Comparison of ENCODE assay signal across 11 cellular contexts in genomic region chr12:67747869-67748760, GRCh38.
DNase-seq lines count a peak whose midpoint lies in the region; ATAC-seq, FAIRE-seq and TF ChIP-seq lines count a peak whose summit lies in the region.
"Had no signal": no experiment of that assay in that cellular context is flagged by ENCODE, and none has a peak within 500 bp of the region (broad histone marks: within the 10 kb centered on the region; RNA-seq: fewer than 3 reads in every experiment).

No MANE protein-coding gene starts in this region.

- no peak overlapping the region for H3K23ac ChIP-seq in trophoblast cell (ENCODE audit: low read length)

- H2AK5ac ChIP-seq in trophoblast cell (ENCODE audit: low read length): no peak overlapping the region

- no CpG with 5 or more reads among the region's 2 CpGs for WGBS in trophoblast cell (ENCODE audit: extremely low coverage, insufficient coverage, insufficient read length)

- no peak overlapping the region for H3K4me2 ChIP-seq in trophoblast cell (ENCODE audit: low read length)

- no peak overlapping the region for H3K4ac ChIP-seq in trophoblast cell (ENCODE audit: low read depth, low read length)

- TF ChIP-seq CTCF in astrocyte of the spinal cord (IDR thresholded peaks at IDR 0.05; ENCODE audit: low read depth, low read length): no peak

- in situ Hi-C loops in astrocyte of the spinal cord (cut with HindIII; ENCODE audit: low sequenced_read_pairs): no loop called here

- no peak overlapping the region for H3K4me3 ChIP-seq in astrocyte of the spinal cord (ENCODE audit: low read depth, low read length)
- H3K4me3 ChIP-seq in trophoblast cell (ENCODE audit: low read depth, low read length): no peak overlapping the region
- H3K4me3 ChIP-seq: uterus had no signal

- no peak overlapping the region for H4K12ac ChIP-seq in trophoblast cell (ENCODE audit: low read depth, low read length)

- no peak overlapping the region for H2AFZ ChIP-seq in trophoblast cell (ENCODE audit: insufficient read depth, low read length, poor library complexity)

- H3K18ac ChIP-seq in trophoblast cell (ENCODE audit: low read length): no peak overlapping the region

- no peaks in the 10 kb centered on the region for H3K79me2 ChIP-seq in trophoblast cell (ENCODE audit: control insufficient read depth, insufficient read depth, low read length, poor library complexity)

- no peaks in the 10 kb centered on the region for H3K4me1 ChIP-seq in trophoblast cell (ENCODE audit: control insufficient read depth in 1 of 2, insufficient read depth in 2 of 2, low read length in 2 of 2)
- H3K4me1 ChIP-seq: uterus had no signal

- H3K14ac ChIP-seq in trophoblast cell (ENCODE audit: low read length): no peak overlapping the region

- no peaks in the 10 kb centered on the region for H3K36me3 ChIP-seq in trophoblast cell (ENCODE audit: control insufficient read depth in 1 of 2, insufficient read depth in 2 of 2, low read length in 2 of 2)
- H3K36me3 ChIP-seq: uterus had no signal

- H4K91ac ChIP-seq in trophoblast cell (ENCODE audit: low read depth, low read length): no peak overlapping the region

- H3K9ac ChIP-seq in trophoblast cell (ENCODE audit: low read length): no peak overlapping the region

- no peak overlapping the region for H4K8ac ChIP-seq in trophoblast cell (ENCODE audit: low read depth, low read length)

- no peaks in the 10 kb centered on the region for H3K9me3 ChIP-seq in trophoblast cell (ENCODE audit: insufficient read depth, low read depth, low read length)
- H3K9me3 ChIP-seq: uterus had no signal

- ATAC-seq in GM21528 (IDR thresholded peaks at IDR 0.05; ENCODE audit: low FRiP score, unreplicated experiment): no peak
- ATAC-seq: activated T-cell treated with anti-CD3 and anti-CD28 coated beads, Interleukin-2, amount 50 U/mL, for 4 hours had no signal

- no peaks in the 10 kb centered on the region for H3K27me3 ChIP-seq in trophoblast cell (ENCODE audit: insufficient read depth, low read length)
- H3K27me3 ChIP-seq: uterus had no signal

- H3K27ac ChIP-seq in trophoblast cell (ENCODE audit: low read depth, low read length): no peak overlapping the region
- H3K27ac ChIP-seq: uterus had no signal

- H3K79me1 ChIP-seq in trophoblast cell (ENCODE audit: low read length): peaks cover 2% of the 10 kb centered on the region

- DNase-seq in A172 (ENCODE audit: low spot score): peak; percentile 77
- peak; percentile 96 for DNase-seq in HT-29 (ENCODE audit: low spot score)
- peak; percentile 61 for DNase-seq in astrocyte of the spinal cord (ENCODE audit: low read depth, low spot score)
- DNase-seq in iris pigment epithelial cell (ENCODE audit: low read depth): peak; percentile 63
- DNase-seq in GM12891 (ENCODE audit: insufficient read length, low spot score): no peak
- no peak for DNase-seq in trophoblast cell
- no peak for DNase-seq in medulla oblongata (ENCODE audit: extremely low spot score)
- DNase-seq: activated T-cell treated with anti-CD3 and anti-CD28 coated beads, Interleukin-2, amount 50 U/mL, for 4 hours; NK-92 treated with Interleukin-12 subunit alpha and Interleukin-12 subunit beta, amount 100 ng/mL, for 24 hours; uterus had no signal

- no peak for FAIRE-seq in GM12891 (lab: Jason Lieb, UNC)

- no peak overlapping the region for H2BK120ac ChIP-seq in trophoblast cell (ENCODE audit: insufficient read depth, low read length, poor library complexity)

- H2BK12ac ChIP-seq in trophoblast cell (ENCODE audit: low read length): no peak overlapping the region

- no peak overlapping the region for H2BK5ac ChIP-seq in trophoblast cell (ENCODE audit: low read depth, low read length, poor library complexity)

- no peak for TF ChIP-seq POLR2A in GM12891 (IDR thresholded peaks at IDR 0.05; ENCODE audit: low read depth, low read length)

TF ChIP-seq in GM12891, 5 proteins besides CTCF, POLR2A, EP300 and RAD21:
- no peak for TF ChIP-seq POLR2AphosphoS5 (IDR thresholded peaks at IDR 0.05; ENCODE audit: low read depth, low read length)
- TF ChIP-seq PAX5 (IDR thresholded peaks at IDR 0.05; ENCODE audit: insufficient read depth, low read length, severe bottlenecking): no peak
- TF ChIP-seq TAF1 (IDR thresholded peaks at IDR 0.05; ENCODE audit: low read depth, low read length): no peak
- no peak for TF ChIP-seq POU2F2 (IDR thresholded peaks at IDR 0.05; ENCODE audit: low read depth, low read length)
- TF ChIP-seq SPI1 (IDR thresholded peaks at IDR 0.05; ENCODE audit: low read depth, low read length): no peak

Comparison
In these comparisons a context has a peak if more than half of its experiments do, and no peak if none do; other contexts are left out.
1. DNase-seq: peak in A172 (single experiment), HT-29 (single experiment), astrocyte of the spinal cord (single experiment) and iris pigment epithelial cell (single experiment); none in GM12891 (single experiment), trophoblast cell (0 of 2) and medulla oblongata (single experiment).